ENCODE assay signal across 25 cellular contexts in genomic region chr13:76762731-76763130, GRCh38.
"Had no signal": no experiment of that assay in that cellular context is flagged by ENCODE, and none has a peak within 500 bp of the region (broad histone marks: within the 10 kb centered on the region; RNA-seq: fewer than 3 reads in every experiment).

No MANE protein-coding gene starts in this region.

- H3K27me3 ChIP-seq: breast epithelium, esophagus squamous epithelium, gastroesophageal sphincter, left lung, spleen, testis, transverse colon had no signal

- H3K27me3 Mint-ChIP-seq: activated B cell treated with CpG ODN at 0.5 μM for 24 hours; dendritic cell treated with granulocyte-macrophage colony-stimulating factor and Interleukin-4, amounts not matched to agents 40 ng/mL and 50 ng/mL, for 4 days had no signal

- ATAC-seq: gastroesophageal sphincter; left lung; stimulated activated naive CD8-positive, alpha-beta T cell treated with anti-CD3 and anti-CD28 coated beads, Interleukin-15, Interleukin-2, amounts not matched to agents 100 U/mL and 50 U/mL, for 24 hours had no signal

- H3K36me3 Mint-ChIP-seq: immature natural killer cell had no signal

- H3K4me3 Mint-ChIP-seq: activated B cell treated with CpG ODN at 0.5 μM for 24 hours; activated T-helper 1 cell treated with anti-CD3 and anti-CD28 coated beads, Interleukin-12 subunit alpha, Interleukin-12 subunit beta, Interleukin-2, Interleukin-4 antibody, amounts not matched to agents 30 ng/mL and 10 ng/mL and 1 ng/mL, durations not matched to agents 14 hours and 24 hours and 36 hours; central memory CD8-positive, alpha-beta T cell; dendritic cell treated with granulocyte-macrophage colony-stimulating factor and Interleukin-4, amounts not matched to agents 40 ng/mL and 50 ng/mL, for 4 days; immature natural killer cell; nephron had no signal

- H3K4me1 ChIP-seq: breast epithelium, testis, transverse colon had no signal

- H3K27ac Mint-ChIP-seq: activated B cell treated with CpG ODN at 0.5 μM for 24 hours; activated T-helper 1 cell treated with anti-CD3 and anti-CD28 coated beads, Interleukin-12 subunit alpha, Interleukin-12 subunit beta, Interleukin-2, Interleukin-4 antibody, amounts not matched to agents 30 ng/mL and 10 ng/mL and 1 ng/mL, durations not matched to agents 14 hours and 24 hours and 36 hours; immature natural killer cell; nephron had no signal

- H3K36me3 ChIP-seq: breast epithelium, esophagus squamous epithelium, gastroesophageal sphincter, left lung, spleen, transverse colon had no signal

- H3K27ac ChIP-seq: epithelial cell of prostate, esophagus squamous epithelium, left lung, SK-N-MC, spleen, testis, transverse colon had no signal

- H3K4me1 Mint-ChIP-seq: activated B cell treated with CpG ODN at 0.5 μM for 24 hours; central memory CD8-positive, alpha-beta T cell; immature natural killer cell had no signal

- H3K9me3 ChIP-seq: breast epithelium, esophagus squamous epithelium, gastroesophageal sphincter, left lung, spleen, testis, transverse colon had no signal

- H3K9me3 Mint-ChIP-seq: activated B cell treated with CpG ODN at 0.5 μM for 24 hours; activated T-helper 1 cell treated with anti-CD3 and anti-CD28 coated beads, Interleukin-12 subunit alpha, Interleukin-12 subunit beta, Interleukin-2, Interleukin-4 antibody, amounts not matched to agents 30 ng/mL and 10 ng/mL and 1 ng/mL, durations not matched to agents 14 hours and 24 hours and 36 hours; central memory CD8-positive, alpha-beta T cell; immature natural killer cell; nephron had no signal

- DNase-seq: activated B cell treated with CpG ODN at 0.5 μM for 24 hours; activated CD8-positive, alpha-beta memory T cell treated with anti-CD3 and anti-CD28 coated beads for 24 hours; activated gamma-delta T cell treated with Interleukin-2 at 50 U/mL for 16 hours; activated naive CD4-positive, alpha-beta T cell treated with anti-CD3 and anti-CD28 coated beads, Interleukin-2, amount 50 U/mL, for 16 hours; activated T-cell treated with anti-CD3 and anti-CD28 coated beads, Interleukin-2, amount 50 U/mL, for 1 hour; amniotic stem cell; esophagus squamous epithelium; hippocampal formation; immature natural killer cell; left lung; retina; spleen; stimulated activated CD4-positive, alpha-beta T cell treated with anti-CD3 and anti-CD28 coated beads, Interleukin-2, amount 100 ng/mL, for 48 hours; stimulated activated naive CD8-positive, alpha-beta T cell treated with anti-CD3 and anti-CD28 coated beads, Interleukin-15, Interleukin-2, amounts not matched to agents 100 U/mL and 50 U/mL, for 24 hours; T-helper 2 cell; testis; transverse colon had no signal

- H3K4me3 ChIP-seq: breast epithelium, esophagus squamous epithelium, gastroesophageal sphincter, left lung, SK-N-MC, spleen, testis, transverse colon had no signal
